30 cellular contexts compared by ENCODE assay signal in the genomic region with DNA sequence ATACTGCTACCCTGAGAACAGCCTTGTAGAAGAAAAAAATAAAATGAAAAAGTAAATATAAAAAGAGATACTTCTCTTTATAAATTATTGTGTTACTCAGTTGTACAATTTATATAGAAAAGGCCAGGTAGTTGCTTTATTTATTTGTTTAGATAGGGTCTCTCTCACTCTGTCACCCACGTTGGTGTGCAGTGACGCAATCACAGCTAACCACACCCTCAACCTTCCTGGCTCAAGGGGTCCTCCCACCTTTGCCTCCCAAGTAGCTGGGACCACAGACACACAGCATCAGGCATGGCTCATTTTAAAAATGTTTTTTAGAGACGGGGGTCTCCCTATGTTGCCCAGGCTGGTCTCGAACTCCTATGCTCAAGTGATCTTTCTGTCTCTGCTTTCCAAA.
"Had no signal": no experiment of that assay in that cellular context is flagged by ENCODE, and none has a peak within 500 bp of the region (broad histone marks: within the 10 kb centered on the region; RNA-seq: fewer than 3 reads in every experiment).

No MANE protein-coding gene starts in this region.

- H3K4me3 ChIP-seq: neural progenitor cell, ovary, psoas muscle, skin epidermis, smooth muscle cell, spleen, stomach, thoracic aorta, thyroid gland, tibial nerve, upper lobe of left lung, vagina had no signal

- FAIRE-seq: urothelium cell line had no signal

- ATAC-seq: natural killer cell; psoas muscle; right cardiac atrium; sciatic nerve; stimulated activated memory B cell treated with anti-CD40 and anti-IgM and Interleukin-4, amounts not matched to agents 10 μg/mL and 1 μg/mL and 100 μg/mL, for 72 hours; stimulated activated naive CD8-positive, alpha-beta T cell treated with anti-CD3 and anti-CD28 coated beads, Interleukin-15, Interleukin-2, amounts not matched to agents 100 U/mL and 50 U/mL, for 24 hours had no signal

- H3K4me3 Mint-ChIP-seq: natural killer cell; nephron; neural progenitor cell; stimulated activated memory B cell treated with anti-CD40 and anti-IgM and Interleukin-4, amounts not matched to agents 10 μg/mL and 1 μg/mL and 100 μg/mL, for 72 hours had no signal

- H3K27ac Mint-ChIP-seq: natural killer cell; nephron; neural progenitor cell; progenitor cell of endocrine pancreas; stimulated activated memory B cell treated with anti-CD40 and anti-IgM and Interleukin-4, amounts not matched to agents 10 μg/mL and 1 μg/mL and 100 μg/mL, for 72 hours had no signal

- H3K27me3 ChIP-seq: neural progenitor cell, ovary, spleen, stomach, thyroid gland, tibial nerve, upper lobe of left lung, vagina had no signal

- H3K36me3 ChIP-seq: neural progenitor cell, ovary, spleen, stomach, thoracic aorta, thyroid gland, tibial nerve, upper lobe of left lung, vagina had no signal

- DNase-seq: natural killer cell; occipital lobe; ovary; posterior cingulate gyrus; psoas muscle; right cardiac atrium; spleen; stimulated activated CD4-positive, alpha-beta T cell treated with anti-CD3 and anti-CD28 coated beads, Interleukin-12 subunit alpha, Interleukin-12 subunit beta, amount 100 ng/mL, for 4 hours; stimulated activated CD4-positive, alpha-beta T cell treated with anti-CD3 and anti-CD28 coated beads, Interleukin-1b, Interleukin-23, amount 100 ng/mL, for 48 hours; stimulated activated CD4-positive, alpha-beta T cell treated with anti-CD3 and anti-CD28 coated beads, Interleukin-4, amount 100 ng/mL, for 1 hour; stimulated activated CD4-positive, alpha-beta T cell treated with anti-CD3 and anti-CD28 coated beads, Interleukin-4, amount 100 ng/mL, for 4 hours; stimulated activated CD8-positive, alpha-beta memory T cell treated with anti-CD3 and anti-CD28 coated beads, Interleukin-4, amount 100 ng/mL, for 48 hours; stimulated activated naive CD4-positive, alpha-beta T cell; stimulated activated naive CD8-positive, alpha-beta T cell treated with anti-CD3 and anti-CD28 coated beads, Interleukin-15, Interleukin-2, amounts not matched to agents 100 U/mL and 50 U/mL, for 24 hours; stomach; thyroid gland; trophoblast cell; upper lobe of left lung had no signal

- H3K9ac ChIP-seq: neural progenitor cell, parathyroid adenoma had no signal

- H3K79me2 ChIP-seq: parathyroid adenoma had no signal

- H3K9me3 ChIP-seq: ovary, psoas muscle, spleen, stomach, thoracic aorta, thyroid gland, tibial nerve, upper lobe of left lung, vagina had no signal

- H3K27ac ChIP-seq: neural progenitor cell, ovary, parathyroid adenoma, psoas muscle, skin epidermis, spleen, stomach, thoracic aorta, thyroid gland, tibial nerve, upper lobe of left lung, vagina had no signal

- H3K36me3 Mint-ChIP-seq: natural killer cell; neural progenitor cell; stimulated activated memory B cell treated with anti-CD40 and anti-IgM and Interleukin-4, amounts not matched to agents 10 μg/mL and 1 μg/mL and 100 μg/mL, for 72 hours had no signal

- H3K4me1 Mint-ChIP-seq: nephron, neural progenitor cell had no signal

- H3K4me2 ChIP-seq: neural progenitor cell, smooth muscle cell had no signal

- H2AFZ ChIP-seq: neural progenitor cell, parathyroid adenoma had no signal

- H3K9me3 Mint-ChIP-seq: natural killer cell, nephron, neural progenitor cell had no signal

- H3K4me1 ChIP-seq: neural progenitor cell, parathyroid adenoma, psoas muscle, stomach, thyroid gland, tibial nerve, vagina had no signal
